ENCODE assay signal across 1 cellular context in genomic region chr19:11181488-11181887, GRCh38.
TF ChIP-seq lines count a peak whose summit lies in the region.

No MANE protein-coding gene starts in this region.

TF ChIP-seq in IMR-90, 13 proteins besides CTCF, POLR2A, EP300 and RAD21:
- TF ChIP-seq CEBPB (IDR thresholded peaks at IDR 0.05; ENCODE audit: low read depth, low read length) (peak; percentile 96), RFX5 (IDR thresholded peaks at IDR 0.05; ENCODE audit: low read depth, low read length) (no peak)
TF ChIP-seq in IMR-90: peak in this region for 1.
